1 cellular context compared by ENCODE assay signal in genomic region chr4:38072578-38072977, GRCh38.
TF ChIP-seq lines count a peak whose summit lies in the region.

No MANE protein-coding gene starts in this region.

TF ChIP-seq in GM12878, 131 proteins besides CTCF, POLR2A, EP300 and RAD21 (continued from another document):
- TF ChIP-seq, protein P1, sequence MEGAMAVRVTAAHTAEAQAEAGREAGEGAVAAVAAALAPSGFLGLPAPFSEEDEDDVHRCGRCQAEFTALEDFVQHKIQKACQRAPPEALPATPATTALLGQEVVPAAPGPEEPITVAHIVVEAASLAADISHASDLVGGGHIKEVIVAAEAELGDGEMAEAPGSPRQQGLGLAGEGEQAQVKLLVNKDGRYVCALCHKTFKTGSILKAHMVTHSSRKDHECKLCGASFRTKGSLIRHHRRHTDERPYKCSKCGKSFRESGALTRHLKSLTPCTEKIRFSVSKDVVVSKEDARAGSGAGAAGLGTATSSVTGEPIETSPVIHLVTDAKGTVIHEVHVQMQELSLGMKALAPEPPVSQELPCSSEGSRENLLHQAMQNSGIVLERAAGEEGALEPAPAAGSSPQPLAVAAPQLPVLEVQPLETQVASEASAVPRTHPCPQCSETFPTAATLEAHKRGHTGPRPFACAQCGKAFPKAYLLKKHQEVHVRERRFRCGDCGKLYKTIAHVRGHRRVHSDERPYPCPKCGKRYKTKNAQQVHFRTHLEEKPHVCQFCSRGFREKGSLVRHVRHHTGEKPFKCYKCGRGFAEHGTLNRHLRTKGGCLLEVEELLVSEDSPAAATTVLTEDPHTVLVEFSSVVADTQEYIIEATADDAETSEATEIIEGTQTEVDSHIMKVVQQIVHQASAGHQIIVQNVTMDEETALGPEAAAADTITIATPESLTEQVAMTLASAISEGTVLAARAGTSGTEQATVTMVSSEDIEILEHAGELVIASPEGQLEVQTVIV (IDR thresholded peaks at IDR 0.05; ENCODE audit: borderline replicate concordance, partially characterized antibody): no peak
- no peak for TF ChIP-seq BHLHE40 (IDR thresholded peaks at IDR 0.05; ENCODE audit: borderline replicate concordance in 1 of 2, low read depth in 2 of 2, low read length in 1 of 2)
- TF ChIP-seq STAT3 (IDR thresholded peaks at IDR 0.05; ENCODE audit: low read depth, low read length): no peak
- TF ChIP-seq, protein P2, sequence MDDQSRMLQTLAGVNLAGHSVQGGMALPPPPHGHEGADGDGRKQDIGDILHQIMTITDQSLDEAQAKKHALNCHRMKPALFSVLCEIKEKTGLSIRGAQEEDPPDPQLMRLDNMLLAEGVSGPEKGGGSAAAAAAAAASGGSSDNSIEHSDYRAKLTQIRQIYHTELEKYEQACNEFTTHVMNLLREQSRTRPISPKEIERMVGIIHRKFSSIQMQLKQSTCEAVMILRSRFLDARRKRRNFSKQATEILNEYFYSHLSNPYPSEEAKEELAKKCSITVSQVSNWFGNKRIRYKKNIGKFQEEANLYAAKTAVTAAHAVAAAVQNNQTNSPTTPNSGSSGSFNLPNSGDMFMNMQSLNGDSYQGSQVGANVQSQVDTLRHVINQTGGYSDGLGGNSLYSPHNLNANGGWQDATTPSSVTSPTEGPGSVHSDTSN (IDR thresholded peaks at IDR 0.05; ENCODE audit: insufficient replicate concordance, low read depth, low read length): no peak
- no peak for TF ChIP-seq SMC3 (IDR thresholded peaks at IDR 0.05; ENCODE audit: borderline replicate concordance, low read length)
- TF ChIP-seq, protein P3, sequence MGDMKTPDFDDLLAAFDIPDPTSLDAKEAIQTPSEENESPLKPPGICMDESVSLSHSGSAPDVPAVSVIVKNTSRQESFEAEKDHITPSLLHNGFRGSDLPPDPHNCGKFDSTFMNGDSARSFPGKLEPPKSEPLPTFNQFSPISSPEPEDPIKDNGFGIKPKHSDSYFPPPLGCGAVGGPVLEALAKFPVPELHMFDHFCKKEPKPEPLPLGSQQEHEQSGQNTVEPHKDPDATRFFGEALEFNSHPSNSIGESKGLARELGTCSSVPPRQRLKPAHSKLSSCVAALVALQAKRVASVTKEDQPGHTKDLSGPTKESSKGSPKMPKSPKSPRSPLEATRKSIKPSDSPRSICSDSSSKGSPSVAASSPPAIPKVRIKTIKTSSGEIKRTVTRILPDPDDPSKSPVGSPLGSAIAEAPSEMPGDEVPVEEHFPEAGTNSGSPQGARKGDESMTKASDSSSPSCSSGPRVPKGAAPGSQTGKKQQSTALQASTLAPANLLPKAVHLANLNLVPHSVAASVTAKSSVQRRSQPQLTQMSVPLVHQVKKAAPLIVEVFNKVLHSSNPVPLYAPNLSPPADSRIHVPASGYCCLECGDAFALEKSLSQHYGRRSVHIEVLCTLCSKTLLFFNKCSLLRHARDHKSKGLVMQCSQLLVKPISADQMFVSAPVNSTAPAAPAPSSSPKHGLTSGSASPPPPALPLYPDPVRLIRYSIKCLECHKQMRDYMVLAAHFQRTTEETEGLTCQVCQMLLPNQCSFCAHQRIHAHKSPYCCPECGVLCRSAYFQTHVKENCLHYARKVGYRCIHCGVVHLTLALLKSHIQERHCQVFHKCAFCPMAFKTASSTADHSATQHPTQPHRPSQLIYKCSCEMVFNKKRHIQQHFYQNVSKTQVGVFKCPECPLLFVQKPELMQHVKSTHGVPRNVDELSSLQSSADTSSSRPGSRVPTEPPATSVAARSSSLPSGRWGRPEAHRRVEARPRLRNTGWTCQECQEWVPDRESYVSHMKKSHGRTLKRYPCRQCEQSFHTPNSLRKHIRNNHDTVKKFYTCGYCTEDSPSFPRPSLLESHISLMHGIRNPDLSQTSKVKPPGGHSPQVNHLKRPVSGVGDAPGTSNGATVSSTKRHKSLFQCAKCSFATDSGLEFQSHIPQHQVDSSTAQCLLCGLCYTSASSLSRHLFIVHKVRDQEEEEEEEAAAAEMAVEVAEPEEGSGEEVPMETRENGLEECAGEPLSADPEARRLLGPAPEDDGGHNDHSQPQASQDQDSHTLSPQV (IDR thresholded peaks at IDR 0.05): no peak
- TF ChIP-seq GATAD2B (conservative IDR thresholded peaks at IDR 0.05; ENCODE audit: low read depth): no peak
- no peak for TF ChIP-seq ZNF622 (IDR thresholded peaks at IDR 0.05)
- TF ChIP-seq HDAC6 (IDR thresholded peaks at IDR 0.05; ENCODE audit: unreplicated experiment): no peak
- no peak for TF ChIP-seq SIN3A (IDR thresholded peaks at IDR 0.05; ENCODE audit: low read depth, low read length)
TF ChIP-seq in GM12878: peak in this region for 0.
